Comparison of ENCODE assay signal across 15 cellular contexts in genomic region chr1:174315239-174315638, GRCh38.
DNase-seq lines count a peak whose midpoint lies in the region; ATAC-seq, FAIRE-seq and TF ChIP-seq lines count a peak whose summit lies in the region.
"Had no signal": no experiment of that assay in that cellular context is flagged by ENCODE, and none has a peak within 500 bp of the region (broad histone marks: within the 10 kb centered on the region; RNA-seq: fewer than 3 reads in every experiment).

No MANE protein-coding gene starts in this region.

- no TSS peak for BruUV-seq in HepG2 (replicated peaks; lab: Mats Ljungman, UMichigan)

- H3K36me3 ChIP-seq in HepG2 (replicated peaks in 1 of 2; ENCODE audit: control insufficient read depth in 1 of 2, insufficient read depth in 2 of 2, low read length in 2 of 2), result no peaks in the 10 kb centered on the region
- no peaks in the 10 kb centered on the region for H3K36me3 ChIP-seq in right lobe of liver
- H3K36me3 ChIP-seq in adipocyte (ENCODE audit: control insufficient read depth, insufficient read depth, low read length, severe bottlenecking), result peaks cover 4% of the 10 kb centered on the region
- H3K36me3 ChIP-seq in lower lobe of right lung, result no peaks in the 10 kb centered on the region
- H3K36me3 ChIP-seq: HAP-1 had no signal

- no peak overlapping the region for H3K27ac ChIP-seq in HepG2 (ENCODE audit: extremely low read length, insufficient read depth, low read length)
- no peak overlapping the region for H3K27ac ChIP-seq in right lobe of liver
- no peak overlapping the region for H3K27ac ChIP-seq in lower lobe of right lung
- H3K27ac ChIP-seq: 22Rv1; BLaER1 treated with 17β-estradiol and CSF1 and Interleukin-3, amounts not matched to agents 10 nM and 100 nM had no signal

- no peak for TF ChIP-seq POLR2A in HepG2 (IDR thresholded peaks at IDR 0.05; ENCODE audit: insufficient read depth in 1 of 2, low read depth in 2 of 2, low read length in 2 of 2)
- no peak for TF ChIP-seq POLR2A in right lobe of liver (IDR thresholded peaks at IDR 0.05)

- no peak for TF ChIP-seq RAD21 in HepG2 (CRISPR knock-in tag; IDR thresholded peaks at IDR 0.05)

- no peak overlapping the region for H2AFZ ChIP-seq in HepG2 (ENCODE audit: low read length)

- H3K4me2 ChIP-seq in HepG2 (ENCODE audit: low read depth, low read length), result no peak overlapping the region

- peaks cover 26% of the 10 kb centered on the region for H3K9me3 ChIP-seq in HepG2 (ENCODE audit: low read length)
- H3K9me3 ChIP-seq in right lobe of liver, result peaks cover 0 to 12% (median 0%) of the 10 kb centered on the region in 4 donors
- peaks cover 25% of the 10 kb centered on the region for H3K9me3 ChIP-seq in adipocyte (ENCODE audit: control insufficient read depth, low read length)
- peaks cover 36% of the 10 kb centered on the region for H3K9me3 ChIP-seq in lower lobe of right lung
- H3K9me3 ChIP-seq: HAP-1 had no signal

- DNase-seq in HepG2 (ENCODE audit: low spot score) (no peak), right lobe of liver (no peak), adipocyte (ENCODE audit: low read depth) (no peak), fibroblast of mammary gland (ENCODE audit: low read depth) (peak; percentile 1), lower lobe of right lung (no peak), occipital lobe (lab: John Stamatoyannopoulos, UW) (no peak)
- DNase-seq in effector CD8-positive, alpha-beta T cell (lab: John Stamatoyannopoulos, UW), result no peak
- DNase-seq: CD8-positive, alpha-beta memory T cell; COR-L47; IMR-90; KBM-7 had no signal

- H3K79me2 ChIP-seq in HepG2 (ENCODE audit: insufficient read depth, low read length), result no peaks in the 10 kb centered on the region

- TF ChIP-seq EP300 in HepG2 (IDR thresholded peaks at IDR 0.05; ENCODE audit: low read depth in 2 of 2, low read length in 2 of 2) (no peak), HepG2 (CRISPR knock-in tag; IDR thresholded peaks at IDR 0.05; ENCODE audit: borderline replicate concordance) (no peak)

- POLR2A ChIA-PET in HepG2 (lab: Yijun Ruan, JAX), result no interaction called here

- TF ChIP-seq CTCF in HepG2 (CRISPR knock-in tag; IDR thresholded peaks at IDR 0.05), result no peak
- no peak for TF ChIP-seq CTCF in right lobe of liver (IDR thresholded peaks at IDR 0.05)
- TF ChIP-seq CTCF in fibroblast of mammary gland (conservative IDR thresholded peaks at IDR 0.05; ENCODE audit: control insufficient read depth, insufficient read depth, low read depth, low read length), result no peak
- no peak for TF ChIP-seq CTCF in lower lobe of right lung (IDR thresholded peaks at IDR 0.05)

- H3K27me3 ChIP-seq in HepG2 (ENCODE audit: control insufficient read depth in 1 of 2, insufficient read depth in 2 of 2, low read length in 2 of 2) (no peaks in the 10 kb centered on the region), right lobe of liver (no peaks in the 10 kb centered on the region), adipocyte (replicated peaks; ENCODE audit: control insufficient read depth, insufficient read depth, low read length) (no peaks in the 10 kb centered on the region), lower lobe of right lung (ENCODE audit: low read depth) (no peaks in the 10 kb centered on the region)
- H3K27me3 ChIP-seq: BLaER1 treated with 17β-estradiol and CSF1 and Interleukin-3, amounts not matched to agents 10 nM and 100 nM had no signal

- CTCF ChIA-PET in HepG2 (lab: Yijun Ruan, JAX; ENCODE audit: low intra/inter-chr PET ratio, low total read pairs), result no interaction called here

- no peaks in the 10 kb centered on the region for H4K20me1 ChIP-seq in HepG2 (ENCODE audit: insufficient read depth, low read length)
- H4K20me1 ChIP-seq: BLaER1 treated with 17β-estradiol and CSF1 and Interleukin-3, amounts not matched to agents 10 nM and 100 nM had no signal

- no peaks in the 10 kb centered on the region for H3K4me1 ChIP-seq in HepG2 (ENCODE audit: insufficient read depth, low read length)
- no peaks in the 10 kb centered on the region for H3K4me1 ChIP-seq in right lobe of liver
- no peaks in the 10 kb centered on the region for H3K4me1 ChIP-seq in adipocyte (ENCODE audit: control insufficient read depth, insufficient read depth, low read length)
- H3K4me1 ChIP-seq in lower lobe of right lung, result no peaks in the 10 kb centered on the region
- H3K4me1 ChIP-seq: HAP-1 had no signal

- 97% methylated on average over 2 of the region's 2 CpGs for WGBS in HepG2 (ENCODE audit: low lambda C conversion rate)
- no CpG with 5 or more reads among the region's 2 CpGs for WGBS in right lobe of liver (ENCODE audit: insufficient coverage, low coverage, low lambda C conversion rate, missing lambda C conversion rate)

- intact Hi-C loops in HepG2 (cut with micrococcal nuclease; ENCODE audit: unreplicated experiment), result no loop called here
- intact Hi-C loops in right lobe of liver (cut with DNase I), result no loop called here
- intact Hi-C loops in lower lobe of right lung (cut with DNase I), result no loop called here

- ATAC-seq in HepG2 (no peak), right lobe of liver (no peak), lower lobe of right lung (no peak)

- H3K9ac ChIP-seq in HepG2 (ENCODE audit: insufficient read depth, low read depth, low read length), result no peak overlapping the region
- no peak overlapping the region for H3K9ac ChIP-seq in adipocyte (ENCODE audit: low read length)
- H3K9ac ChIP-seq: BLaER1 treated with 17β-estradiol and CSF1 and Interleukin-3, amounts not matched to agents 10 nM and 100 nM had no signal

- in situ Hi-C loops in HepG2 (cut with HindIII; ENCODE audit: extremely low pct_ligation_motif_present, low pct_unique_long_range_greater_than_20kb), result no loop called here

- FAIRE-seq in HepG2 (lab: Jason Lieb, UNC), result no peak
- FAIRE-seq: G401.6 had no signal

- H3K4me3 ChIP-seq in HepG2 (replicated peaks in 1 of 3; ENCODE audit: insufficient read depth in 1 of 3, low read depth in 2 of 3, low read length in 3 of 3) (no peak overlapping the region), right lobe of liver (no peak overlapping the region), adipocyte (ENCODE audit: low read length) (peak overlapping the region; percentile 40), fibroblast of mammary gland (ENCODE audit: control insufficient read depth, low read depth, low read length) (no peak overlapping the region), lower lobe of right lung (no peak overlapping the region)
- H3K4me3 ChIP-seq: BLaER1 treated with 17β-estradiol and CSF1 and Interleukin-3, amounts not matched to agents 10 nM and 100 nM; HAP-1 had no signal

TF ChIP-seq in HepG2, 621 proteins besides CTCF, POLR2A, EP300 and RAD21:
- TF ChIP-seq ZNF354B (CRISPR knock-in tag; IDR thresholded peaks at IDR 0.05), result peak; percentile 41; the same call in 1 of the 2 replicates
- TF ChIP-seq CBX5 (CRISPR knock-in tag; IDR thresholded peaks at IDR 0.05; ENCODE audit: borderline replicate concordance), result no peak
